In the genomic region with DNA sequence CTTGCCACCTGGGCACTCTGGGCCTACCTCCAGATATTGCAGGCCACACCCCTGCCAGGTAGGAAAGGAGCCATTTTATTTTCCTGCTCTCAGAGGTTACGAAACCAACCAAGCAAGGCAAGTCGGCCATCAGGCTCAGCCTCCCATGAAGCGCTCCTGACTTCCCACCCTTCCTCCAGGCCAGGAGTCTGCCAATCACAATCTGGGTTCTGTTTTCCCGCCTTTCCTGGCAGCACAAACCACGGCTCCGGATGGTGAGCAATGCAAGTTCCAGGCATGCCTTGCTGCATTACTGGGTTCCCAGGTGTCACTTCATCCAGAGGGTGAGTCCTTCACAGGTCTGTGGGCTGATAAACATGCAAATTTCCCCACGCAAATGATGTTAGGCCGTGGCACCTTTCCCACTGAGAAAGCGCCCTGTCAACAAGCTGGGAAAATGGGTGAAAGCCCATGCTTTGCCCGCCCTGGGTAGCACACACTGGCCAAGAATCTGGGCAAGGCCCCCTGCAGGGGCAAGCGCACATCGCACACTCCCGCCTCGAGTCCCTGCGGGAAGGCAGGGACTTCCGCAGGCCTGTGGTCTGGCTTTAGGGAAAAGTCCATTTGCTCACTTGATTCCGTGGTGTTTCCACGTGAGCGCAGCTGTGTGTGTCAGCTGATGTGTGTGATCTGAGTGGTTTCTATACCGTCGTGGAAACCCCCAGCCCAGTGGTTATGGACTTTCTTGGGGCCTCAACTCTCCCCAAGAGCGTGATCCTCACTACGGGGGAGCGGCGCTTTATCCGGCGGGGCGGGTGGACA, we compare ENCODE assay signal across 8 cellular contexts.
DNase-seq lines count a peak whose midpoint lies in the region; ATAC-seq, FAIRE-seq and TF ChIP-seq lines count a peak whose summit lies in the region.

No MANE protein-coding gene starts in this region.

- peak overlapping the region; percentile 66 to 83 (median 81) for H3K27ac ChIP-seq in gastrocnemius medialis

- peak in 1 of 5 experiments; percentile 13 for TF ChIP-seq CTCF in gastrocnemius medialis (IDR thresholded peaks at IDR 0.05 in 4 of 5, conservative IDR thresholded peaks at IDR 0.05 in 1 of 5)
- TF ChIP-seq CTCF in D721Med (IDR thresholded peaks at IDR 0.05; ENCODE audit: insufficient read depth, missing control alignments): no peak

- ATAC-seq in gastrocnemius medialis: no peak

- peaks cover 37 to 48% of the 10 kb centered on the region in 2 donors for H3K4me1 ChIP-seq in gastrocnemius medialis

- DNase-seq in GM12892 (ENCODE audit: insufficient read length): peak; percentile 38
- DNase-seq in RCC 7860 (ENCODE audit: low spot score): peak; percentile 96
- peak; percentile 58 for DNase-seq in foreskin melanocyte
- DNase-seq in gastrocnemius medialis: no peak
- DNase-seq in NCI-H187 treated with DMSO at 0.1 percent for 48 hours (lab: John Stamatoyannopoulos, UW): no peak
- no peak for DNase-seq in D721Med (ENCODE audit: insufficient read length, low spot score)
- DNase-seq in HTR-8/SVneo (ENCODE audit: insufficient read length, low spot score): no peak
- no peak for DNase-seq in stimulated activated CD4-positive, alpha-beta T cell treated with anti-CD3 and anti-CD28 coated beads, Interleukin-4, amount 100 ng/mL, for 1 hour

- in situ Hi-C loops in gastrocnemius medialis (cut with MboI; ENCODE audit: low sequenced_read_pairs in 4 of 4): no loop called here

- H3K27me3 ChIP-seq in gastrocnemius medialis: no peaks in the 10 kb centered on the region

- TF ChIP-seq POLR2A in GM12892 (IDR thresholded peaks at IDR 0.05; ENCODE audit: low read depth, low read length) (no peak), gastrocnemius medialis (IDR thresholded peaks at IDR 0.05) (no peak)

- no peaks in the 10 kb centered on the region for H3K36me3 ChIP-seq in gastrocnemius medialis

- FAIRE-seq in GM12892 (lab: Jason Lieb, UNC): no peak
- FAIRE-seq in RCC 7860 (lab: Jason Lieb, UNC): peak; percentile 92
- FAIRE-seq in D721Med (lab: Jason Lieb, UNC): no peak
- no peak for FAIRE-seq in HTR-8/SVneo (lab: Jason Lieb, UNC)

- intact Hi-C loops in gastrocnemius medialis (cut with DNase I; ENCODE audit: low total_unique reads): no loop called here

- H3K9me3 ChIP-seq in gastrocnemius medialis: no peaks in the 10 kb centered on the region

- no peak overlapping the region for H3K4me3 ChIP-seq in gastrocnemius medialis

Comparison
In these comparisons a context has a peak if more than half of its experiments do, and no peak if none do; other contexts are left out.
1. DNase-seq: peak in GM12892 (single experiment), RCC 7860 (single experiment) and foreskin melanocyte (single experiment); none in gastrocnemius medialis (0 of 2), NCI-H187 treated with DMSO at 0.1 percent for 48 hours (single experiment), D721Med (single experiment), HTR-8/SVneo (single experiment) and stimulated activated CD4-positive, alpha-beta T cell treated with anti-CD3 and anti-CD28 coated beads, Interleukin-4, amount 100 ng/mL, for 1 hour (single experiment).